Comparison of ENCODE assay signal across 8 cellular contexts in genomic region chr5:134226441-134227192, GRCh38. TPM values are rescaled to one million over a fixed set of nuclear protein-coding genes. Genes with fewer than 3 reads are reported as not detected.
A peak's percentile ranks its signal among the peaks of the same experiment; 100 is the strongest.
DNase-seq lines count a peak whose midpoint lies in the region; ATAC-seq and TF ChIP-seq lines count a peak whose summit lies in the region.

No MANE protein-coding gene starts in this region.

- peaks cover 33 to 47% of the 10 kb centered on the region in 2 donors for H3K4me1 Mint-ChIP-seq in natural killer cell treated with Interleukin-12 subunit alpha and Interleukin-12 subunit beta and Interleukin-15 and Interleukin-18, amount 100 ng/mL, for 72 hours (ENCODE audit: low read depth in 2 of 2)

- H3K27me3 Mint-ChIP-seq in natural killer cell treated with Interleukin-12 subunit alpha and Interleukin-12 subunit beta and Interleukin-15 and Interleukin-18, amount 100 ng/mL, for 72 hours: no peaks in the 10 kb centered on the region

- no peaks in the 10 kb centered on the region for H3K9me3 Mint-ChIP-seq in natural killer cell treated with Interleukin-12 subunit alpha and Interleukin-12 subunit beta and Interleukin-15 and Interleukin-18, amount 100 ng/mL, for 72 hours

- no peak for TF ChIP-seq CTCF in WI38 (IDR thresholded peaks at IDR 0.05; ENCODE audit: low read depth, low read length)
- no peak for TF ChIP-seq CTCF in epithelial cell of proximal tubule (conservative IDR thresholded peaks at IDR 0.05; ENCODE audit: low read depth, low read length)

- H3K27ac Mint-ChIP-seq in natural killer cell treated with Interleukin-12 subunit alpha and Interleukin-12 subunit beta and Interleukin-15 and Interleukin-18, amount 100 ng/mL, for 72 hours: peak overlapping the region; percentile 95 to 99

- DNase-seq in Right ventricle myocardium inferior (ENCODE audit: missing footprints): no peak
- DNase-seq in cardiac septum (ENCODE audit: low spot score): no peak
- DNase-seq in epithelial cell of proximal tubule (ENCODE audit: low read depth): no peak
- no peak for DNase-seq in natural killer cell treated with Interleukin-12 subunit alpha and Interleukin-12 subunit beta and Interleukin-15 and Interleukin-18, amount 100 ng/mL, for 72 hours (ENCODE audit: low spot score)
- no peak for DNase-seq in hepatic stellate cell (ENCODE audit: low spot score)
- DNase-seq in RKO (ENCODE audit: low spot score): no peak

- H3K4me3 ChIP-seq in WI38 (ENCODE audit: low read depth, low read length): peak overlapping the region; percentile 98
- peak overlapping the region; percentile 98 for H3K4me3 ChIP-seq in epithelial cell of proximal tubule (ENCODE audit: low read depth, low read length)

- peak; percentile 14 for ATAC-seq in Right ventricle myocardium inferior
- peak; percentile 29 for ATAC-seq in HG03432 (IDR thresholded peaks at IDR 0.05; ENCODE audit: unreplicated experiment)
- ATAC-seq in natural killer cell treated with Interleukin-12 subunit alpha and Interleukin-12 subunit beta and Interleukin-15 and Interleukin-18, amount 100 ng/mL, for 72 hours: peak; percentile 56 to 57

- peak overlapping the region; percentile 82 for H3K4me3 Mint-ChIP-seq in natural killer cell treated with Interleukin-12 subunit alpha and Interleukin-12 subunit beta and Interleukin-15 and Interleukin-18, amount 100 ng/mL, for 72 hours

- intact Hi-C loops in Right ventricle myocardium inferior (cut with DNase I) (loop anchor here (5.0 kb wide), 1 partner anchor 49 kb away; the partner anchor contains the start of gene SKP1), cardiac septum (cut with DNase I) (loop anchor here (2.0 kb wide), 1 partner anchor 50 kb away; the partner anchor contains the start of gene SKP1)

- peaks cover 24% of the 10 kb centered on the region for H3K36me3 Mint-ChIP-seq in natural killer cell treated with Interleukin-12 subunit alpha and Interleukin-12 subunit beta and Interleukin-15 and Interleukin-18, amount 100 ng/mL, for 72 hours

RNA-seq across cellular contexts. Expression of gene PPP2CA, which starts 0.7 kb away (rescaled TPM):
- total RNA-seq in Right ventricle myocardium inferior (149 TPM), cardiac septum (214 TPM), epithelial cell of proximal tubule (162 and 196 TPM in 2 replicates)
- total RNA-seq in natural killer cell treated with Interleukin-12 subunit alpha and Interleukin-12 subunit beta and Interleukin-15 and Interleukin-18, amount 100 ng/mL, for 72 hours: 100 to 1,000 TPM; 126 to 185 TPM

RNA-seq across cellular contexts. Expression of gene SKP1, which starts 49.9 kb away (rescaled TPM):
- total RNA-seq in Right ventricle myocardium inferior: 458 TPM
- 494 TPM for total RNA-seq in cardiac septum
- total RNA-seq in epithelial cell of proximal tubule: 210 and 277 TPM in 2 replicates
- total RNA-seq in natural killer cell treated with Interleukin-12 subunit alpha and Interleukin-12 subunit beta and Interleukin-15 and Interleukin-18, amount 100 ng/mL, for 72 hours: 100 to 1,000 TPM; 162 to 210 TPM
